28 cellular contexts compared by ENCODE assay signal in genomic region chr4:143386812-143387211, GRCh38. TPM values are rescaled to one million over a fixed set of nuclear protein-coding genes. Genes with fewer than 3 reads are reported as not detected.
DNase-seq lines count a peak whose midpoint lies in the region; ATAC-seq and TF ChIP-seq lines count a peak whose summit lies in the region.
"Had no signal": no experiment of that assay in that cellular context is flagged by ENCODE, and none has a peak within 500 bp of the region (broad histone marks: within the 10 kb centered on the region; RNA-seq: fewer than 3 reads in every experiment).

No MANE protein-coding gene starts in this region.

- H3K36me3 ChIP-seq in PC-3 (ENCODE audit: low read depth, low read length) = no peaks in the 10 kb centered on the region
- no peaks in the 10 kb centered on the region for H3K36me3 ChIP-seq in liver (ENCODE audit: control insufficient read depth in 4 of 4, insufficient read depth in 3 of 4, low read depth in 1 of 4, low read length in 3 of 4)
- no peaks in the 10 kb centered on the region for H3K36me3 ChIP-seq in right atrium auricular region
- H3K36me3 ChIP-seq in mesendoderm (ENCODE audit: control insufficient read depth, insufficient read depth, low read length) = no peaks in the 10 kb centered on the region
- H3K36me3 ChIP-seq: ovary had no signal

- ATAC-seq in PC-3 (no peak), GM18858 (IDR thresholded peaks at IDR 0.05; ENCODE audit: unreplicated experiment) (no peak), HG02763 (IDR thresholded peaks at IDR 0.05; ENCODE audit: unreplicated experiment) (no peak)

- no peak overlapping the region for H2AFZ ChIP-seq in PC-3 (ENCODE audit: low read length)

- H3K9me2 ChIP-seq in PC-3 (replicated peaks; ENCODE audit: low read length) = no peaks in the 10 kb centered on the region

- WGBS in liver = 98% methylated on average over 1 of the region's 1 CpG
- WGBS in mesendoderm (ENCODE audit: extremely low coverage, insufficient coverage, low lambda C conversion rate) = no CpG with 5 or more reads among the region's 1 CpG

- no peak overlapping the region for H3K23ac ChIP-seq in mesendoderm (ENCODE audit: low read length)

- H4K5ac ChIP-seq in mesendoderm (ENCODE audit: low read length) = no peak overlapping the region

- BruUV-seq in PC-3 (replicated peaks; lab: Mats Ljungman, UMichigan) = no TSS peak

- H3K4me1 ChIP-seq in PC-3 (ENCODE audit: insufficient read depth, low read length) (peaks cover 32% of the 10 kb centered on the region), liver (ENCODE audit: control insufficient read depth in 4 of 4, insufficient read depth in 4 of 4, low read length in 3 of 4) (peaks cover 3 to 28% (median 10%) of the 10 kb centered on the region in 4 donors), right atrium auricular region (peaks cover 0 to 93% of the 10 kb centered on the region in 2 donors), mesendoderm (ENCODE audit: control insufficient read depth, low read depth, low read length) (no peaks in the 10 kb centered on the region)

- H3K4me3 ChIP-seq in PC-3 (ENCODE audit: low read length) (no peak overlapping the region), fibroblast of pulmonary artery (replicated peaks; ENCODE audit: low read depth, low read length) (no peak overlapping the region), liver (ENCODE audit: low read depth in 1 of 3, low read length in 3 of 3) (no peak overlapping the region), right atrium auricular region (no peak overlapping the region), mesendoderm (ENCODE audit: low read length) (no peak overlapping the region)
- H3K4me3 ChIP-seq: coronary artery, ovary, smooth muscle cell had no signal

- no peak for TF ChIP-seq RAD21 in liver (IDR thresholded peaks at IDR 0.05)

- peaks cover 1% of the 10 kb centered on the region for H3K79me1 ChIP-seq in mesendoderm (ENCODE audit: low read length)

- TF ChIP-seq CTCF in PC-3 (conservative IDR thresholded peaks at IDR 0.05; ENCODE audit: low read depth, low read length) (no peak), fibroblast of pulmonary artery (IDR thresholded peaks at IDR 0.05; ENCODE audit: low read length, missing control alignments) (no peak), liver (IDR thresholded peaks at IDR 0.05; ENCODE audit: low read depth, low read length, missing input control) (no peak), right atrium auricular region (IDR thresholded peaks at IDR 0.05) (no peak)

- no peak overlapping the region for H3K4ac ChIP-seq in mesendoderm (ENCODE audit: low read depth, low read length)

- H4K20me1 ChIP-seq in PC-3 (ENCODE audit: low read length) = no peaks in the 10 kb centered on the region

- no peak overlapping the region for H4K8ac ChIP-seq in mesendoderm (ENCODE audit: low read depth, low read length)

- DNase-seq in EL (peak; percentile 20), PC-3 (peak; percentile 27), fibroblast of pulmonary artery (ENCODE audit: low read depth) (peak; percentile 42), right atrium auricular region (ENCODE audit: low spot score) (no peak), mesendoderm (no peak)
- DNase-seq: activated CD4-positive, alpha-beta T cell treated with anti-CD3 and anti-CD28 coated beads for 4 hours; activated CD8-positive, alpha-beta memory T cell treated with anti-CD3 and anti-CD28 coated beads for 24 hours; activated effector memory CD4-positive, alpha-beta T cell treated with anti-CD3 and anti-CD28 coated beads, Interleukin-2, amount 50 U/mL, for 16 hours; activated naive CD8-positive, alpha-beta T cell treated with anti-CD3 and anti-CD28 coated beads for 36 hours; AML-193; CD4-positive, CD25-positive, alpha-beta regulatory T cell; DND-41; effector memory CD4-positive, alpha-beta T cell; foreskin melanocyte; H7; hippocampal formation; NCI-H1417 treated with DMSO at 0.1 percent for 48 hours; NCI-H2029 treated with DMSO at 0.1 percent for 48 hours; NCI-H2227 treated with DMSO at 0.1 percent for 48 hours; NCI-H526 treated with DMSO at 0.1 percent for 48 hours; ovary; stimulated activated naive CD4-positive, alpha-beta T cell treated with Interleukin-2 at 50 U/mL for 16 hours had no signal

- H3F3A ChIP-seq in PC-3 (ENCODE audit: low read length, unreplicated experiment) = no peaks in the 10 kb centered on the region

- H2AK5ac ChIP-seq in mesendoderm (ENCODE audit: low read length) = no peak overlapping the region

- H3K9ac ChIP-seq in PC-3 (ENCODE audit: low read length) (no peak overlapping the region), liver (ENCODE audit: low read depth in 1 of 2, low read length in 2 of 2) (no peak overlapping the region), mesendoderm (ENCODE audit: low read length) (no peak overlapping the region)

- no peak overlapping the region for H3K18ac ChIP-seq in mesendoderm (ENCODE audit: low read length)

- H2BK5ac ChIP-seq in mesendoderm (ENCODE audit: low read length) = no peak overlapping the region

- no peaks in the 10 kb centered on the region for H3K9me3 ChIP-seq in PC-3 (ENCODE audit: low read length)
- H3K9me3 ChIP-seq in liver (ENCODE audit: control insufficient read depth in 4 of 4, low read length in 3 of 4) = no peaks in the 10 kb centered on the region
- H3K9me3 ChIP-seq in right atrium auricular region = no peaks in the 10 kb centered on the region
- H3K9me3 ChIP-seq: ovary had no signal

- H3K79me2 ChIP-seq in PC-3 (ENCODE audit: low read length) (no peaks in the 10 kb centered on the region), mesendoderm (ENCODE audit: control insufficient read depth, insufficient read depth, low read length) (no peaks in the 10 kb centered on the region)

- H2BK15ac ChIP-seq in mesendoderm (replicated peaks; ENCODE audit: low read depth) = no peak overlapping the region

- H3K27ac ChIP-seq in PC-3 (ENCODE audit: low read length) = no peak overlapping the region
- H3K27ac ChIP-seq in liver (ENCODE audit: low read depth in 1 of 2, low read length in 2 of 2) = no peak overlapping the region
- peak overlapping the region in 1 of 2 donors; percentile 6 for H3K27ac ChIP-seq in right atrium auricular region
- H3K27ac ChIP-seq in mesendoderm (ENCODE audit: low read depth, low read length) = no peak overlapping the region
- H3K27ac ChIP-seq: ovary, VCaP had no signal

- intact Hi-C loops in PC-3 (cut with micrococcal nuclease) = no loop called here

- POLR2A ChIA-PET in PC-3 (lab: Charles Lee; ENCODE audit: unreplicated experiment) = no interaction called here

- no peaks in the 10 kb centered on the region for H3K27me3 ChIP-seq in PC-3 (ENCODE audit: low read length)
- H3K27me3 ChIP-seq in liver (ENCODE audit: control insufficient read depth in 4 of 4, insufficient read depth in 4 of 4, low read length in 3 of 4) = no peaks in the 10 kb centered on the region
- no peaks in the 10 kb centered on the region for H3K27me3 ChIP-seq in right atrium auricular region
- H3K27me3 ChIP-seq in mesendoderm (ENCODE audit: insufficient read depth, low read length, poor library complexity) = no peaks in the 10 kb centered on the region
- H3K27me3 ChIP-seq: ovary had no signal

- no peak overlapping the region for H3K4me2 ChIP-seq in PC-3 (ENCODE audit: low read length)
- H3K4me2 ChIP-seq in mesendoderm (ENCODE audit: low read length) = no peak overlapping the region
- H3K4me2 ChIP-seq: smooth muscle cell had no signal

- H3K56ac ChIP-seq in mesendoderm (ENCODE audit: low read length) = no peak overlapping the region

- CTCF ChIA-PET in PC-3 (lab: Charles Lee) = no interaction called here

- H2BK120ac ChIP-seq in mesendoderm (ENCODE audit: low read depth, low read length) = no peak overlapping the region

TF ChIP-seq in liver, 16 proteins besides CTCF, POLR2A, EP300 and RAD21:
- no peak for TF ChIP-seq ATF3 (IDR thresholded peaks at IDR 0.05)
- no peak for TF ChIP-seq MAX (IDR thresholded peaks at IDR 0.05)
- TF ChIP-seq HNF4A (conservative IDR thresholded peaks at IDR 0.05) = peak; percentile 21 to 49
TF ChIP-seq in liver: peak in this region for 1.

RNA-seq across cellular contexts. Expression of gene GAB1, which starts 50.1 kb away (rescaled TPM):
- total RNA-seq in PC-3 (2014; rRNA removed) = 3.3 and 4.9 TPM in 2 replicates
- 10 to 100 TPM; 11.1 to 31.3 TPM for total RNA-seq in liver
- 1 to 10 TPM; 2.4 to 2.7 TPM for polyA plus RNA-seq in liver
- 10 to 100 TPM; 65.4 to 81.7 TPM for total RNA-seq in right atrium auricular region
- 10.6 TPM for polyA plus RNA-seq in mesendoderm (2013, experiment 1 of 2)
- 11.9 TPM for polyA plus RNA-seq in mesendoderm (2013, experiment 2 of 2)
- polyA plus RNA-seq: CD4-positive, CD25-positive, alpha-beta regulatory T cell had no signal

Comparison
In these comparisons a context has a peak if more than half of its experiments do, and no peak if none do; other contexts are left out.
1. DNase-seq: peak in EL (single experiment), PC-3 (single experiment) and fibroblast of pulmonary artery (single experiment); none in right atrium auricular region (single experiment) and mesendoderm (single experiment).